Comparison of ENCODE assay signal across 1 cellular context in genomic region chr19:45774765-45775164, GRCh38.
A peak's percentile ranks its signal among the peaks of the same experiment; 100 is the strongest.
TF ChIP-seq lines count a peak whose summit lies in the region.

No MANE protein-coding gene starts in this region.

TF ChIP-seq in H1, 55 proteins besides CTCF, POLR2A, EP300 and RAD21:
- TF ChIP-seq SIN3A (conservative IDR thresholded peaks at IDR 0.05 in 1 of 2, IDR thresholded peaks at IDR 0.05 in 1 of 2; ENCODE audit: low read depth in 1 of 2, low read length in 2 of 2) (no peak), SIX5 (IDR thresholded peaks at IDR 0.05; ENCODE audit: low read depth, low read length) (no peak), SP2 (IDR thresholded peaks at IDR 0.05; ENCODE audit: low read length) (no peak), CHD2 (IDR thresholded peaks at IDR 0.05; ENCODE audit: low read length) (no peak), POLR2AphosphoS5 (IDR thresholded peaks at IDR 0.05; ENCODE audit: low read depth, low read length) (peak; percentile 40; the same call in 1 of the 2 replicates), GTF2F1 (IDR thresholded peaks at IDR 0.05; ENCODE audit: borderline replicate concordance, low read depth, low read length) (no peak), HDAC2 (IDR thresholded peaks at IDR 0.05; ENCODE audit: borderline replicate concordance in 1 of 2, low read depth in 2 of 2, low read length in 2 of 2) (no peak), HDAC6 (IDR thresholded peaks at IDR 0.05; ENCODE audit: low read depth, low read length) (no peak), SP4 (IDR thresholded peaks at IDR 0.05; ENCODE audit: low read length) (no peak), BRCA1 (IDR thresholded peaks at IDR 0.05; ENCODE audit: low read depth, low read length) (no peak), USF2 (IDR thresholded peaks at IDR 0.05; ENCODE audit: low read length) (no peak), SRF (IDR thresholded peaks at IDR 0.05; ENCODE audit: low read depth, low read length) (no peak), E2F6 (IDR thresholded peaks at IDR 0.05) (no peak), EGR1 (IDR thresholded peaks at IDR 0.05; ENCODE audit: borderline replicate concordance, low read depth, low read length) (no peak), MAFK (IDR thresholded peaks at IDR 0.05; ENCODE audit: low read depth, low read length) (no peak), MAX (IDR thresholded peaks at IDR 0.05) (peak; percentile 85), YY1 (IDR thresholded peaks at IDR 0.05; ENCODE audit: low read depth, low read length) (peak; percentile 24; the same call in 1 of the 2 replicates), RFX5 (IDR thresholded peaks at IDR 0.05; ENCODE audit: borderline replicate concordance, low read depth, low read length) (no peak), JUN (IDR thresholded peaks at IDR 0.05; ENCODE audit: low read depth, low read length) (no peak), NRF1 (IDR thresholded peaks at IDR 0.05; ENCODE audit: low read depth, low read length) (no peak)
